Comparison of ENCODE assay signal across 23 cellular contexts in genomic region chrX:16992902-16993301, GRCh38.
"Had no signal": no experiment of that assay in that cellular context is flagged by ENCODE, and none has a peak within 500 bp of the region (broad histone marks: within the 10 kb centered on the region; RNA-seq: fewer than 3 reads in every experiment).

No MANE protein-coding gene starts in this region.

- FAIRE-seq: frontal cortex had no signal

- H3K36me3 ChIP-seq: cardiac muscle cell, esophagus muscularis mucosa, stomach, thoracic aorta, upper lobe of right lung had no signal

- H3K4me1 ChIP-seq: parathyroid adenoma, upper lobe of right lung had no signal

- H3K4me3 ChIP-seq: cardiac muscle cell, esophagus muscularis mucosa, skin epidermis, stomach, thoracic aorta, upper lobe of right lung had no signal

- H3K27me3 ChIP-seq: cardiac muscle cell, esophagus muscularis mucosa, stomach, upper lobe of right lung had no signal

- DNase-seq: activated CD4-positive, alpha-beta T cell treated with anti-CD3 and anti-CD28 coated beads, Interleukin-2, amount 10 ng/mL, durations not matched to agents 7 days and 5 days; activated CD8-positive, alpha-beta memory T cell treated with anti-CD3 and anti-CD28 coated beads, Interleukin-2, amount 10 ng/mL, durations not matched to agents 7 days and 5 days; activated CD8-positive, alpha-beta T cell treated with anti-CD3 and anti-CD28 coated beads for 36 hours; activated effector memory CD4-positive, alpha-beta T cell treated with anti-CD3 and anti-CD28 coated beads, Interleukin-2, amount 50 U/mL, for 16 hours; activated naive CD4-positive, alpha-beta T cell treated with anti-CD3 and anti-CD28 coated beads, Interleukin-2, amount 10 ng/mL, durations not matched to agents 7 days and 5 days; activated naive CD8-positive, alpha-beta T cell treated with anti-CD3 and anti-CD28 coated beads, Interleukin-2, amount 50 U/mL, for 24 hours; activated T-cell treated with anti-CD3 and anti-CD28 coated beads for 4 hours; glutamatergic neuron; hippocampal formation; kidney glomerular epithelial cell; nucleus accumbens; right cardiac atrium; stomach; T-cell; upper lobe of right lung had no signal

- H3K9me3 ChIP-seq: thoracic aorta, upper lobe of right lung had no signal

- ATAC-seq: activated CD4-positive, CD25-positive, alpha-beta regulatory T cell treated with anti-CD3 and anti-CD28 coated beads, Interleukin-2, amount 50 U/mL, for 24 hours; activated CD8-positive, alpha-beta memory T cell treated with anti-CD3 and anti-CD28 coated beads, Interleukin-2, amount 10 ng/mL, durations not matched to agents 7 days and 5 days; activated CD8-positive, alpha-beta T cell treated with anti-CD3 and anti-CD28 coated beads for 36 hours; activated naive CD8-positive, alpha-beta T cell treated with anti-CD3 and anti-CD28 coated beads, Interleukin-2, amount 50 U/mL, for 24 hours; right cardiac atrium; stimulated activated memory B cell treated with anti-CD40 and anti-IgM and Interleukin-4, amounts not matched to agents 10 μg/mL and 1 μg/mL and 100 μg/mL, for 72 hours; T-cell; upper lobe of right lung had no signal

- H3K27ac ChIP-seq: cardiac muscle cell, esophagus muscularis mucosa, parathyroid adenoma, skin epidermis, stomach, thoracic aorta, upper lobe of right lung had no signal
